ENCODE assay signal across 24 cellular contexts in genomic region chr13:60969659-60970058, GRCh38.
A peak's percentile ranks its signal among the peaks of the same experiment; 100 is the strongest.
DNase-seq lines count a peak whose midpoint lies in the region; ATAC-seq, FAIRE-seq and TF ChIP-seq lines count a peak whose summit lies in the region.
"Had no signal": no experiment of that assay in that cellular context is flagged by ENCODE, and none has a peak within 500 bp of the region (broad histone marks: within the 10 kb centered on the region; RNA-seq: fewer than 3 reads in every experiment).

No MANE protein-coding gene starts in this region.

- DNase-seq in DMS153 (lab: John Stamatoyannopoulos, UW) (peak; percentile 3), DMS153 treated with DMSO at 0.1 percent for 48 hours (lab: John Stamatoyannopoulos, UW; ENCODE audit: unreplicated experiment) (no peak), NCI-H226 (peak; percentile 22), heart right ventricle (no peak), pancreas (no peak)
- no peak for DNase-seq in activated CD4-positive, alpha-beta T cell treated with anti-CD3 and anti-CD28 coated beads for 1 hour
- DNase-seq: BE2C; Calu3; CD8-positive, alpha-beta memory T cell; H7; KBM-7; MV-4-11; NCI-H1694; NCI-H2029 treated with DMSO at 0.1 percent for 48 hours; NCI-H69; NK-92 treated with Interleukin-12 subunit alpha and Interleukin-12 subunit beta, amount 100 ng/mL, for 24 hours; PC-3; RPMI8226; SIG-M5 had no signal

- H3K27me3 ChIP-seq in heart right ventricle: no peaks in the 10 kb centered on the region
- no peaks in the 10 kb centered on the region for H3K27me3 ChIP-seq in pancreas
- H3K27me3 ChIP-seq: BE2C had no signal

- H3K36me3 ChIP-seq in heart right ventricle: no peaks in the 10 kb centered on the region
- H3K36me3 ChIP-seq in pancreas: no peaks in the 10 kb centered on the region
- H3K36me3 ChIP-seq: BE2C had no signal

- TF ChIP-seq CTCF in heart right ventricle (IDR thresholded peaks at IDR 0.05) (no peak), pancreas (IDR thresholded peaks at IDR 0.05) (no peak)

- no peak for FAIRE-seq in pancreas (lab: Jason Lieb, UNC)
- FAIRE-seq: GM18507, HTR-8/SVneo had no signal

- H3K4me1 ChIP-seq in heart right ventricle: peaks cover 0 to 11% (median 0%) of the 10 kb centered on the region in 9 donors
- peaks cover 0 to 8% (median 7%) of the 10 kb centered on the region in 3 donors for H3K4me1 ChIP-seq in pancreas
- H3K4me1 ChIP-seq: BE2C had no signal

- H3K27ac ChIP-seq in heart right ventricle (no peak overlapping the region), pancreas (no peak overlapping the region)
- H3K27ac ChIP-seq: 22Rv1, SK-N-MC had no signal

- H3K4me3 ChIP-seq in heart right ventricle (no peak overlapping the region), pancreas (no peak overlapping the region)
- H3K4me3 ChIP-seq: SK-N-MC had no signal

- 22 to 24% methylated on average over 2 of the region's 2 CpGs for WGBS in heart right ventricle, 2 donors
- WGBS in pancreas, 2 donors: 9 to 17% methylated on average over 2 of the region's 2 CpGs

- intact Hi-C loops in heart right ventricle (cut with DNase I): loop anchor here in 1 of 10 donors (10.0 kb wide), 1 partner anchor 195 kb away; no protein-coding TSS in a partner anchor
- intact Hi-C loops in pancreas (cut with DNase I): no loop called here

- H3K9me3 ChIP-seq in heart right ventricle: peaks cover 0 to 6% (median 0%) of the 10 kb centered on the region in 11 donors
- H3K9me3 ChIP-seq in pancreas: no peaks in the 10 kb centered on the region
- H3K9me3 ChIP-seq: BE2C had no signal

- ATAC-seq in heart right ventricle (peak in 5 of 8 donors; percentile 29 to 86 (median 56)), pancreas (peak in 3 of 4 donors; percentile 35 to 70 (median 52)), HG02571 (IDR thresholded peaks at IDR 0.05; ENCODE audit: unreplicated experiment) (no peak)
- ATAC-seq: PC-3 had no signal

Comparison
In these comparisons a context has a peak if more than half of its experiments do, and no peak if none do; other contexts are left out.
1. DNase-seq: peak in DMS153 (single experiment) and NCI-H226 (single experiment); none in DMS153 treated with DMSO at 0.1 percent for 48 hours (single experiment), heart right ventricle (0 of 2), pancreas (0 of 6) and activated CD4-positive, alpha-beta T cell treated with anti-CD3 and anti-CD28 coated beads for 1 hour (single experiment).